Comparison of ENCODE assay signal across 10 cellular contexts in genomic region chr4:142817442-142817841, GRCh38. TPM values are rescaled to one million over a fixed set of nuclear protein-coding genes. Genes with fewer than 3 reads are reported as not detected.
A peak's percentile ranks its signal among the peaks of the same experiment; 100 is the strongest.
DNase-seq lines count a peak whose midpoint lies in the region; ATAC-seq and TF ChIP-seq lines count a peak whose summit lies in the region.
"Had no signal": no experiment of that assay in that cellular context is flagged by ENCODE, and none has a peak within 500 bp of the region (broad histone marks: within the 10 kb centered on the region; RNA-seq: fewer than 3 reads in every experiment).

No MANE protein-coding gene starts in this region.

- DNase-seq in activated CD4-positive, alpha-beta T cell treated with anti-CD3 and anti-CD28 coated beads for 36 hours, result peak; percentile 77
- DNase-seq in activated CD4-positive, alpha-beta T cell treated with anti-CD3 and anti-CD28 coated beads, Interleukin-2, amount 50 U/mL, for 1 hour, result no peak
- DNase-seq in activated CD4-positive, alpha-beta T cell treated with anti-CD3 and anti-CD28 coated beads, Interleukin-2, amount 10 ng/mL, durations not matched to agents 7 days and 5 days, result peak; percentile 59
- no peak for DNase-seq in heart right ventricle
- no peak for DNase-seq in CD8-positive, alpha-beta memory T cell
- DNase-seq in NK-92 (lab: John Stamatoyannopoulos, UW; ENCODE audit: unreplicated experiment), result no peak

- no peaks in the 10 kb centered on the region for H3K9me3 ChIP-seq in heart right ventricle
- H3K9me3 ChIP-seq in CD8-positive, alpha-beta memory T cell (ENCODE audit: low read length), result no peaks in the 10 kb centered on the region
- H3K9me3 ChIP-seq: neutrophil had no signal

- TF ChIP-seq CTCF in heart right ventricle (IDR thresholded peaks at IDR 0.05), result no peak

- H3K4me1 Mint-ChIP-seq in activated CD4-positive, alpha-beta T cell treated with anti-CD3 and anti-CD28 coated beads for 36 hours, result peaks cover 32% of the 10 kb centered on the region
- H3K4me1 Mint-ChIP-seq in activated CD4-positive, alpha-beta T cell treated with anti-CD3 and anti-CD28 coated beads, Interleukin-2, amount 10 ng/mL, durations not matched to agents 7 days and 5 days, result peaks cover 18% of the 10 kb centered on the region
- H3K4me1 Mint-ChIP-seq in stimulated activated naive CD8-positive, alpha-beta T cell treated with anti-CD3 and anti-CD28 coated beads, Interleukin-15, Interleukin-2, amounts not matched to agents 100 ng/mL and 50 ng/mL, for 24 hours (ENCODE audit: low read depth), result peaks cover 27% of the 10 kb centered on the region
- peaks cover 8 to 12% (median 11%) of the 10 kb centered on the region in 3 donors for H3K4me1 Mint-ChIP-seq in CD8-positive, alpha-beta memory T cell

- H3K9me3 Mint-ChIP-seq in activated CD4-positive, alpha-beta T cell treated with anti-CD3 and anti-CD28 coated beads for 36 hours (ENCODE audit: low read depth), result peaks cover 7% of the 10 kb centered on the region
- H3K9me3 Mint-ChIP-seq in activated CD4-positive, alpha-beta T cell treated with anti-CD3 and anti-CD28 coated beads, Interleukin-2, amount 10 ng/mL, durations not matched to agents 7 days and 5 days, result peaks cover 3% of the 10 kb centered on the region
- no peaks in the 10 kb centered on the region for H3K9me3 Mint-ChIP-seq in stimulated activated naive CD8-positive, alpha-beta T cell treated with anti-CD3 and anti-CD28 coated beads, Interleukin-15, Interleukin-2, amounts not matched to agents 100 ng/mL and 50 ng/mL, for 24 hours
- no peaks in the 10 kb centered on the region for H3K9me3 Mint-ChIP-seq in CD8-positive, alpha-beta memory T cell

- intact Hi-C loops in activated CD4-positive, alpha-beta T cell treated with anti-CD3 and anti-CD28 coated beads for 36 hours (cut with DNase I, micrococcal nuclease), result loop anchor here (2.0 to 5.0 kb wide), 5 partner anchors 29 to 465 kb away; partner anchors contain the start of gene INPP4B (in 1 of the 2)
- intact Hi-C loops in heart right ventricle (cut with DNase I), result no loop called here

- H3K36me3 Mint-ChIP-seq in activated CD4-positive, alpha-beta T cell treated with anti-CD3 and anti-CD28 coated beads for 36 hours (ENCODE audit: low read depth), result peaks cover 16% of the 10 kb centered on the region
- H3K36me3 Mint-ChIP-seq in activated CD4-positive, alpha-beta T cell treated with anti-CD3 and anti-CD28 coated beads, Interleukin-2, amount 10 ng/mL, durations not matched to agents 7 days and 5 days (ENCODE audit: low read depth), result no peaks in the 10 kb centered on the region
- H3K36me3 Mint-ChIP-seq in stimulated activated naive CD8-positive, alpha-beta T cell treated with anti-CD3 and anti-CD28 coated beads, Interleukin-15, Interleukin-2, amounts not matched to agents 100 ng/mL and 50 ng/mL, for 24 hours (ENCODE audit: low read depth), result no peaks in the 10 kb centered on the region
- H3K36me3 Mint-ChIP-seq in CD8-positive, alpha-beta memory T cell, result peaks cover 0 to 8% (median 0%) of the 10 kb centered on the region in 3 donors

- peaks cover 0 to 31% (median 9%) of the 10 kb centered on the region in 9 donors for H3K4me1 ChIP-seq in heart right ventricle
- H3K4me1 ChIP-seq in CD8-positive, alpha-beta memory T cell (ENCODE audit: insufficient read depth, low read length), result peaks cover 4% of the 10 kb centered on the region

- peak overlapping the region; percentile 82 for H3K27ac Mint-ChIP-seq in activated CD4-positive, alpha-beta T cell treated with anti-CD3 and anti-CD28 coated beads for 36 hours
- no peak overlapping the region for H3K27ac Mint-ChIP-seq in activated CD4-positive, alpha-beta T cell treated with anti-CD3 and anti-CD28 coated beads, Interleukin-2, amount 10 ng/mL, durations not matched to agents 7 days and 5 days
- peak overlapping the region; percentile 86 for H3K27ac Mint-ChIP-seq in stimulated activated naive CD8-positive, alpha-beta T cell treated with anti-CD3 and anti-CD28 coated beads, Interleukin-15, Interleukin-2, amounts not matched to agents 100 ng/mL and 50 ng/mL, for 24 hours
- H3K27ac Mint-ChIP-seq in CD8-positive, alpha-beta memory T cell, result no peak overlapping the region

- H3K4me3 Mint-ChIP-seq in activated CD4-positive, alpha-beta T cell treated with anti-CD3 and anti-CD28 coated beads for 36 hours, result peak overlapping the region; percentile 18
- no peak overlapping the region for H3K4me3 Mint-ChIP-seq in activated CD4-positive, alpha-beta T cell treated with anti-CD3 and anti-CD28 coated beads, Interleukin-2, amount 10 ng/mL, durations not matched to agents 7 days and 5 days
- H3K4me3 Mint-ChIP-seq in stimulated activated naive CD8-positive, alpha-beta T cell treated with anti-CD3 and anti-CD28 coated beads, Interleukin-15, Interleukin-2, amounts not matched to agents 100 ng/mL and 50 ng/mL, for 24 hours, result peak overlapping the region; percentile 61
- no peak overlapping the region for H3K4me3 Mint-ChIP-seq in CD8-positive, alpha-beta memory T cell

- peak overlapping the region in 2 of 10 donors; percentile 1 to 4 for H3K4me3 ChIP-seq in heart right ventricle
- H3K4me3 ChIP-seq in CD8-positive, alpha-beta memory T cell (ENCODE audit: low read length), result no peak overlapping the region

- CTCF ChIA-PET in activated CD4-positive, alpha-beta T cell treated with anti-CD3 and anti-CD28 coated beads for 36 hours (lab: Charles Lee), result interaction anchor here (0.5 to 1.1 kb wide), 2 partner anchors 29 to 466 kb away, joined by 3 to 4 read pairs; partner anchors contain the start of gene INPP4B
- CTCF ChIA-PET in activated CD4-positive, alpha-beta T cell treated with anti-CD3 and anti-CD28 coated beads, Interleukin-2, amount 10 ng/mL, durations not matched to agents 7 days and 5 days (lab: Charles Lee), result no interaction called here
- CTCF ChIA-PET in CD8-positive, alpha-beta memory T cell (lab: Charles Lee), result no interaction called here

- H3K27ac ChIP-seq in heart right ventricle, result peak overlapping the region in 7 of 10 donors; percentile 18 to 68 (median 59)
- H3K27ac ChIP-seq in CD8-positive, alpha-beta memory T cell (ENCODE audit: low read depth, low read length), result no peak overlapping the region
- H3K27ac ChIP-seq: C4-2B, neutrophil had no signal

- H3K27me3 Mint-ChIP-seq in activated CD4-positive, alpha-beta T cell treated with anti-CD3 and anti-CD28 coated beads for 36 hours, result no peaks in the 10 kb centered on the region
- H3K27me3 Mint-ChIP-seq in activated CD4-positive, alpha-beta T cell treated with anti-CD3 and anti-CD28 coated beads, Interleukin-2, amount 10 ng/mL, durations not matched to agents 7 days and 5 days, result no peaks in the 10 kb centered on the region
- H3K27me3 Mint-ChIP-seq in stimulated activated naive CD8-positive, alpha-beta T cell treated with anti-CD3 and anti-CD28 coated beads, Interleukin-15, Interleukin-2, amounts not matched to agents 100 ng/mL and 50 ng/mL, for 24 hours, result peaks cover 3% of the 10 kb centered on the region
- peaks cover 9 to 17% of the 10 kb centered on the region in 2 donors for H3K27me3 Mint-ChIP-seq in CD8-positive, alpha-beta memory T cell

- WGBS in heart right ventricle, 2 donors, result 26 to 33% methylated on average over 6 of the region's 6 CpGs

- ATAC-seq in activated CD4-positive, alpha-beta T cell treated with anti-CD3 and anti-CD28 coated beads for 36 hours, result peak; percentile 88
- ATAC-seq in heart right ventricle (peak in 7 of 8 donors; percentile 34 to 94 (median 79)), GM21619 (IDR thresholded peaks at IDR 0.05; ENCODE audit: unreplicated experiment) (no peak)

- POLR2A ChIA-PET in activated CD4-positive, alpha-beta T cell treated with anti-CD3 and anti-CD28 coated beads for 36 hours (lab: Charles Lee), result no interaction called here
- POLR2A ChIA-PET in activated CD4-positive, alpha-beta T cell treated with anti-CD3 and anti-CD28 coated beads, Interleukin-2, amount 10 ng/mL, durations not matched to agents 7 days and 5 days (lab: Charles Lee), result no interaction called here
- POLR2A ChIA-PET in CD8-positive, alpha-beta memory T cell (lab: Charles Lee), result no interaction called here

- no peaks in the 10 kb centered on the region for H3K27me3 ChIP-seq in heart right ventricle
- no peaks in the 10 kb centered on the region for H3K27me3 ChIP-seq in CD8-positive, alpha-beta memory T cell (ENCODE audit: insufficient read depth, low read length, poor library complexity, severe bottlenecking)
- H3K27me3 ChIP-seq: neutrophil had no signal

- no peaks in the 10 kb centered on the region for H3K36me3 ChIP-seq in heart right ventricle
- no peaks in the 10 kb centered on the region for H3K36me3 ChIP-seq in CD8-positive, alpha-beta memory T cell (ENCODE audit: insufficient read depth, low read length)
- H3K36me3 ChIP-seq: neutrophil had no signal

RNA-seq across cellular contexts. Expression of gene INPP4B, which starts 28.7 kb away (rescaled TPM):
- 10 to 100 TPM; 66.6 to 70.7 TPM for total RNA-seq in activated CD4-positive, alpha-beta T cell treated with anti-CD3 and anti-CD28 coated beads for 36 hours
- 10 to 100 TPM; 71.6 to 79.2 TPM for total RNA-seq in activated CD4-positive, alpha-beta T cell treated with anti-CD3 and anti-CD28 coated beads, Interleukin-2, amount 10 ng/mL, durations not matched to agents 7 days and 5 days
- 10 to 100 TPM in 8 of 10 donors, 1 to 10 TPM in 2; 5.8 to 100.0 (median 52.1) TPM for total RNA-seq in heart right ventricle
- 1 to 10 TPM; 3.7 to 6.9 TPM for polyA plus RNA-seq in heart right ventricle
- 10 to 100 TPM; 50.3 to 52.6 TPM for total RNA-seq in CD8-positive, alpha-beta memory T cell
- polyA plus RNA-seq in CD8-positive, alpha-beta memory T cell, result 52.6 TPM

Comparison
In these comparisons a context has a peak if more than half of its experiments do, and no peak if none do; other contexts are left out.
1. DNase-seq: peak in activated CD4-positive, alpha-beta T cell treated with anti-CD3 and anti-CD28 coated beads for 36 hours (single experiment) and activated CD4-positive, alpha-beta T cell treated with anti-CD3 and anti-CD28 coated beads, Interleukin-2, amount 10 ng/mL, durations not matched to agents 7 days and 5 days (single experiment); none in activated CD4-positive, alpha-beta T cell treated with anti-CD3 and anti-CD28 coated beads, Interleukin-2, amount 50 U/mL, for 1 hour (single experiment), heart right ventricle (0 of 2), CD8-positive, alpha-beta memory T cell (0 of 5) and NK-92 (single experiment).
2. H3K27ac Mint-ChIP-seq: peak in activated CD4-positive, alpha-beta T cell treated with anti-CD3 and anti-CD28 coated beads for 36 hours (single experiment) and stimulated activated naive CD8-positive, alpha-beta T cell treated with anti-CD3 and anti-CD28 coated beads, Interleukin-15, Interleukin-2, amounts not matched to agents 100 ng/mL and 50 ng/mL, for 24 hours (single experiment); none in activated CD4-positive, alpha-beta T cell treated with anti-CD3 and anti-CD28 coated beads, Interleukin-2, amount 10 ng/mL, durations not matched to agents 7 days and 5 days (single experiment) and CD8-positive, alpha-beta memory T cell (0 of 8).
3. H3K4me3 Mint-ChIP-seq: peak in activated CD4-positive, alpha-beta T cell treated with anti-CD3 and anti-CD28 coated beads for 36 hours (single experiment) and stimulated activated naive CD8-positive, alpha-beta T cell treated with anti-CD3 and anti-CD28 coated beads, Interleukin-15, Interleukin-2, amounts not matched to agents 100 ng/mL and 50 ng/mL, for 24 hours (single experiment); none in activated CD4-positive, alpha-beta T cell treated with anti-CD3 and anti-CD28 coated beads, Interleukin-2, amount 10 ng/mL, durations not matched to agents 7 days and 5 days (single experiment) and CD8-positive, alpha-beta memory T cell (0 of 7).
4. intact Hi-C loops: an anchor here in activated CD4-positive, alpha-beta T cell treated with anti-CD3 and anti-CD28 coated beads for 36 hours (2.0 to 5.0 kb wide); none called in heart right ventricle.